19 cellular contexts compared by ENCODE assay signal in the genomic region with DNA sequence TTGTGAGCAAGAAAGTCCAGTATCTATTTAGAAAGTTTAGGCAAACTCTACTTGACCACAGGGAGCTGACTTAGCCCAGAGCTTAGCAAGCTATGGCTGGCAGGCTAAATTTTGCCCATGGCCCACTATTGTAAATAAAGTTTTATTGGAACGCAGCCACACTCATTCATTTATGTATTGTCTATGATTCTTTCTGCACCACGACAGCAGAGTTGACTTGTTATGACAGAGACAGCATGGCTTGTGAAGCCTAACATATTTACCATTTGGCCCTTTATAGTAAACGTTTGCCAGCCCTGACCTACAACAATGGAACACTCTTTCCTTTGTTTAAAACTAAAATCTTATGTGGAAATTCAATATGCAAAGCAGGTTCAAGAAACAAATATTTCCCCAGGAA.
DNase-seq lines count a peak whose midpoint lies in the region; ATAC-seq, FAIRE-seq and TF ChIP-seq lines count a peak whose summit lies in the region.
"Had no signal": no experiment of that assay in that cellular context is flagged by ENCODE, and none has a peak within 500 bp of the region (broad histone marks: within the 10 kb centered on the region; RNA-seq: fewer than 3 reads in every experiment).

No MANE protein-coding gene starts in this region.

- no peak for FAIRE-seq in HepG2 (lab: Jason Lieb, UNC)
- no peak for FAIRE-seq in K562 (lab: Jason Lieb, UNC)
- FAIRE-seq: G401.6, GM12892, GM19239, H1 had no signal

- H3K9ac ChIP-seq in HepG2 (ENCODE audit: insufficient read depth, low read depth, low read length): no peak overlapping the region
- no peak overlapping the region for H3K9ac ChIP-seq in K562 (ENCODE audit: insufficient read depth in 1 of 2, low read depth in 2 of 2, low read length in 2 of 2)
- H3K9ac ChIP-seq: GM23248 had no signal

- H3K27ac ChIP-seq in HepG2 (ENCODE audit: extremely low read length, insufficient read depth, low read length) (no peak overlapping the region), right lobe of liver (no peak overlapping the region), K562 (ENCODE audit: extremely low read depth, low read depth, low read length) (no peak overlapping the region)
- H3K27ac ChIP-seq: GM23248 had no signal

- DNase-seq in HepG2 (ENCODE audit: low spot score): no peak
- DNase-seq in right lobe of liver: no peak
- no peak for DNase-seq in K562 (ENCODE audit: extremely low read depth in 1 of 4, low spot score in 3 of 4)
- no peak for DNase-seq in endothelial cell (ENCODE audit: low spot score)
- DNase-seq in medulla oblongata (ENCODE audit: extremely low spot score): no peak
- DNase-seq in stimulated activated naive CD4-positive, alpha-beta T cell treated with Interleukin-2 at 50 U/mL for 16 hours (lab: John Stamatoyannopoulos, UW): no peak
- DNase-seq: C1 segment of cervical spinal cord; Caco-2; CD4-positive, CD25-positive, alpha-beta regulatory T cell; CD8-positive, alpha-beta T cell; DMS153; DND-41; GM23248; H7; HCEC 1CT had no signal

- no peak for TF ChIP-seq RAD21 in HepG2 (CRISPR knock-in tag; IDR thresholded peaks at IDR 0.05)
- no peak for TF ChIP-seq RAD21 in K562 (CRISPR knock-in tag; conservative IDR thresholded peaks at IDR 0.05 in 1 of 2, IDR thresholded peaks at IDR 0.05 in 1 of 2)

- H3K79me2 ChIP-seq in HepG2 (ENCODE audit: insufficient read depth, low read length) (no peaks in the 10 kb centered on the region), K562 (ENCODE audit: control insufficient read depth, insufficient read depth, low read length) (no peaks in the 10 kb centered on the region)

- H2AFZ ChIP-seq in HepG2 (ENCODE audit: low read length): no peak overlapping the region
- H2AFZ ChIP-seq in K562 (ENCODE audit: low read depth, low read length): no peak overlapping the region
- H2AFZ ChIP-seq: GM23248 had no signal

- peaks cover 48% of the 10 kb centered on the region for H3K4me1 ChIP-seq in HepG2 (ENCODE audit: insufficient read depth, low read length)
- H3K4me1 ChIP-seq in right lobe of liver: peaks cover 0 to 17% (median 4%) of the 10 kb centered on the region in 4 donors
- H3K4me1 ChIP-seq in K562 (replicated peaks in 1 of 2; ENCODE audit: control insufficient read depth in 2 of 2, insufficient read depth in 2 of 2, low read length in 2 of 2): no peaks in the 10 kb centered on the region

- H3K27me3 Mint-ChIP-seq in endothelial cell (ENCODE audit: unreplicated experiment): peaks cover 1% of the 10 kb centered on the region

- no TSS peak for BruUV-seq in HepG2 (replicated peaks; lab: Mats Ljungman, UMichigan)
- no TSS peak for BruUV-seq in K562 (replicated peaks; lab: Mats Ljungman, UMichigan)

- H3K9me3 Mint-ChIP-seq in endothelial cell (ENCODE audit: unreplicated experiment): no peaks in the 10 kb centered on the region
- H3K9me3 Mint-ChIP-seq: CD8-positive, alpha-beta T cell had no signal

- H3K4me3 ChIP-seq in HepG2 (replicated peaks in 1 of 3; ENCODE audit: insufficient read depth in 1 of 3, low read depth in 2 of 3, low read length in 3 of 3) (no peak overlapping the region), right lobe of liver (no peak overlapping the region), K562 (no peak overlapping the region)
- H3K4me3 ChIP-seq: GM23248 had no signal

- TF ChIP-seq CTCF in HepG2 (CRISPR knock-in tag; IDR thresholded peaks at IDR 0.05) (no peak), right lobe of liver (IDR thresholded peaks at IDR 0.05) (no peak), K562 (IDR thresholded peaks at IDR 0.05 in 2 of 3, conservative IDR thresholded peaks at IDR 0.05 in 1 of 3; ENCODE audit: insufficient read depth in 2 of 3, low read depth in 1 of 3, low read length in 3 of 3) (no peak), endothelial cell (IDR thresholded peaks at IDR 0.05; ENCODE audit: unreplicated experiment) (no peak)

- no peaks in the 10 kb centered on the region for H4K20me1 ChIP-seq in HepG2 (ENCODE audit: insufficient read depth, low read length)
- H4K20me1 ChIP-seq in K562 (replicated peaks; ENCODE audit: control insufficient read depth, insufficient read depth, low read length): no peaks in the 10 kb centered on the region

- H3K36me3 ChIP-seq in HepG2 (replicated peaks in 1 of 2; ENCODE audit: control insufficient read depth in 1 of 2, insufficient read depth in 2 of 2, low read length in 2 of 2): no peaks in the 10 kb centered on the region
- no peaks in the 10 kb centered on the region for H3K36me3 ChIP-seq in right lobe of liver
- no peaks in the 10 kb centered on the region for H3K36me3 ChIP-seq in K562 (ENCODE audit: control insufficient read depth, insufficient read depth, low read length)

- intact Hi-C loops in HepG2 (cut with micrococcal nuclease; ENCODE audit: unreplicated experiment) (no loop called here), right lobe of liver (cut with DNase I) (no loop called here), K562 (cut with micrococcal nuclease) (no loop called here)

- 40% methylated on average over 3 of the region's 3 CpGs for WGBS in HepG2 (ENCODE audit: low lambda C conversion rate)
- WGBS in right lobe of liver (ENCODE audit: insufficient coverage, low coverage, low lambda C conversion rate, missing lambda C conversion rate): 81% methylated on average over 3 of the region's 3 CpGs
- WGBS in K562 (ENCODE audit: insufficient coverage, low coverage, missing lambda C conversion rate): 0% methylated on average over 3 of the region's 3 CpGs

- peak overlapping the region; percentile 18 for H3K27ac Mint-ChIP-seq in endothelial cell (ENCODE audit: unreplicated experiment)
- H3K27ac Mint-ChIP-seq: CD4-positive, CD25-positive, alpha-beta regulatory T cell; CD8-positive, alpha-beta T cell had no signal

- TF ChIP-seq EP300 in HepG2 (IDR thresholded peaks at IDR 0.05; ENCODE audit: low read depth in 2 of 2, low read length in 2 of 2) (no peak), HepG2 (CRISPR knock-in tag; IDR thresholded peaks at IDR 0.05; ENCODE audit: borderline replicate concordance) (no peak), K562 (IDR thresholded peaks at IDR 0.05; ENCODE audit: low read length) (no peak)

- peaks cover 4% of the 10 kb centered on the region for H3K36me3 Mint-ChIP-seq in endothelial cell (ENCODE audit: low read depth, unreplicated experiment)
- H3K36me3 Mint-ChIP-seq: CD4-positive, CD25-positive, alpha-beta regulatory T cell; CD8-positive, alpha-beta T cell had no signal

- in situ Hi-C loops in HepG2 (cut with HindIII; ENCODE audit: extremely low pct_ligation_motif_present, low pct_unique_long_range_greater_than_20kb): no loop called here
- in situ Hi-C loops in K562 (cut with MboI): no loop called here

- TF ChIP-seq POLR2A in HepG2 (IDR thresholded peaks at IDR 0.05; ENCODE audit: insufficient read depth in 1 of 2, low read depth in 2 of 2, low read length in 2 of 2) (no peak), right lobe of liver (IDR thresholded peaks at IDR 0.05) (no peak), K562 (conservative IDR thresholded peaks at IDR 0.05) (no peak)

- no peak overlapping the region for H3K4me2 ChIP-seq in HepG2 (ENCODE audit: low read depth, low read length)
- H3K4me2 ChIP-seq in K562 (ENCODE audit: insufficient read depth, low read length): no peak overlapping the region

- no peaks in the 10 kb centered on the region for H3K9me1 ChIP-seq in K562 (ENCODE audit: control insufficient read depth, insufficient read depth, low read length)

- no peak overlapping the region for H3K4me3 Mint-ChIP-seq in endothelial cell (ENCODE audit: unreplicated experiment)
- H3K4me3 Mint-ChIP-seq: CD4-positive, CD25-positive, alpha-beta regulatory T cell; CD8-positive, alpha-beta T cell had no signal

- H3K27me3 ChIP-seq in HepG2 (ENCODE audit: control insufficient read depth in 1 of 2, insufficient read depth in 2 of 2, low read length in 2 of 2) (peaks cover 3 to 33% of the 10 kb centered on the region in 2 experiments; a peak in 4 of 5 replicates), right lobe of liver (no peaks in the 10 kb centered on the region), K562 (ENCODE audit: control insufficient read depth in 2 of 2, insufficient read depth in 2 of 2, low read length in 2 of 2) (peaks cover 11 to 16% of the 10 kb centered on the region in 2 experiments; a peak in 4 of 5 replicates)

- H3K4me1 Mint-ChIP-seq in endothelial cell (ENCODE audit: unreplicated experiment): peaks cover 69% of the 10 kb centered on the region
- H3K4me1 Mint-ChIP-seq: CD4-positive, CD25-positive, alpha-beta regulatory T cell had no signal

- POLR2A ChIA-PET in HepG2 (lab: Yijun Ruan, JAX) (no interaction called here), K562 (lab: Yijun Ruan, JAX) (no interaction called here)

- CTCF ChIA-PET in HepG2 (lab: Yijun Ruan, JAX; ENCODE audit: low intra/inter-chr PET ratio, low total read pairs): no interaction called here
- CTCF ChIA-PET in K562 (lab: Yijun Ruan, JAX; ENCODE audit: low intra/inter-chr PET ratio): interaction anchor here (0.6 kb wide), 1 partner anchor 808 kb away, joined by 3 read pairs; no protein-coding TSS in a partner anchor

- ATAC-seq in HepG2 (no peak), right lobe of liver (no peak), K562 (no peak)
- ATAC-seq: CD8-positive, alpha-beta T cell had no signal

- H3K9me3 ChIP-seq in HepG2 (ENCODE audit: low read length): no peaks in the 10 kb centered on the region
- no peaks in the 10 kb centered on the region for H3K9me3 ChIP-seq in right lobe of liver
- no peaks in the 10 kb centered on the region for H3K9me3 ChIP-seq in K562 (replicated peaks; ENCODE audit: control insufficient read depth, insufficient read depth, low read depth, low read length)
- H3K9me3 ChIP-seq: Caco-2 had no signal

TF ChIP-seq in K562, 482 proteins besides CTCF, POLR2A, EP300 and RAD21 (continues in another document):
- no peak for TF ChIP-seq ZNF24 (IDR thresholded peaks at IDR 0.05)
